ENCODE assay signal across 1 cellular context in the genomic region with DNA sequence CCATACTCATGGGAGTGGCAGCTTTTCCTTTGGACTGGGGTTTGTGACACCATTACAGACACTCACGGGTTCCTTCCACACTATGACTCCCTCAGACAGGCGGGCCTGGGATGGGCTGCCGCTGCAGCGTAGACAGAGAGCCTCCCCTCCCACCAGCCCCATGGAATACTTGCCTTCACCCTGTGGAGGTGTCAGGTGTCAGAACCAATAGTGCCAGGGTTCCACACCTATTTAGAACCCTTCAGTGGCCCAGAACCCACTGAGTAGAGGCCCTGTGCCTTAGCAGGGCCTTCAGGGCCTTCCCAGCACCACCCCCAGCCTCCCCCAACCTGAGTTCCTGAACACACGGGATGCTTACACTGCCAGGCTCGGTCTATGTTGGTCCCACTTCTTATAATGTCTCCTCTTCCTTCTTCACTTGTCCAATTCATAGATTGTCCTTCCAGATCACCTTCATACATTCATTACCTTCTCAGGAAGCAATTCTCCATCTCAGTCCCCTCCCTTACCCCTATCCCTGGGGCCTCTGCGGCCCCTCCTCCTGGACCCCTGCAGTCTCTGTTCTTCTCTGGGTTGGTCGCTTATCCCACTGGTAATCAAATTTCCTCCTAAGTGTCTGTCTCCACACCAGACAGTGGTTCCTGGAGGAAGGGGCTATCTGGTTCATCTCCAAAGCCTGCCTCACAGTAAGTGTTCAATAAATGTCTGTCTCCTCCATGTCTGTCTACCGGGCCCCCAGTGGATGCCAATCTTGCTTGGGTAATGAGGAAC.
TF ChIP-seq lines count a peak whose summit lies in the region.

No MANE protein-coding gene starts in this region.

TF ChIP-seq in H1, 55 proteins besides CTCF, POLR2A, EP300 and RAD21:
- TF ChIP-seq KDM4A (IDR thresholded peaks at IDR 0.05; ENCODE audit: low read depth, low read length, severe bottlenecking) = no peak
TF ChIP-seq in H1: peak in this region for 0.
